Comparison of ENCODE assay signal across 24 cellular contexts in genomic region chr21:46564391-46564790, GRCh38. TPM values are rescaled to one million over a fixed set of nuclear protein-coding genes. Genes with fewer than 3 reads are reported as not detected.
DNase-seq lines count a peak whose midpoint lies in the region; ATAC-seq and TF ChIP-seq lines count a peak whose summit lies in the region.
"Had no signal": no experiment of that assay in that cellular context is flagged by ENCODE, and none has a peak within 500 bp of the region (broad histone marks: within the 10 kb centered on the region; RNA-seq: fewer than 3 reads in every experiment).

No MANE protein-coding gene starts in this region.

- no peak overlapping the region for H2AFZ ChIP-seq in Karpas-422 (ENCODE audit: low read length)
- H2AFZ ChIP-seq: parathyroid adenoma had no signal

- no peak for ATAC-seq in CD8-positive, alpha-beta T cell
- no peak for ATAC-seq in stimulated activated naive B cell treated with anti-CD40 and anti-IgM and Interleukin-4, amounts not matched to agents 10 μg/mL and 1 μg/mL and 100 μg/mL, for 72 hours (replicated peaks)
- ATAC-seq: gastroesophageal sphincter; stimulated activated memory B cell treated with anti-CD40 and anti-IgM and Interleukin-4, amounts not matched to agents 10 μg/mL and 1 μg/mL and 100 μg/mL, for 72 hours had no signal

- DNase-seq in A673 (ENCODE audit: low spot score) (peak; percentile 19), NCI-H2171 (lab: John Stamatoyannopoulos, UW) (peak; percentile 95), immature natural killer cell (no peak), NOMO-1 (lab: John Stamatoyannopoulos, UW; ENCODE audit: unreplicated experiment in 2 of 2) (no peak), Karpas-422 (no peak)
- no peak for DNase-seq in CD8-positive, alpha-beta T cell
- no peak for DNase-seq in stimulated activated naive B cell treated with anti-CD40 and anti-IgM and Interleukin-4, amounts not matched to agents 10 μg/mL and 1 μg/mL and 100 μg/mL, for 72 hours
- DNase-seq: activated CD4-positive, alpha-beta T cell treated with anti-CD3 and anti-CD28 coated beads, Interleukin-2, amount 50 U/mL, for 1 hour; activated gamma-delta T cell treated with Interleukin-2 at 50 U/mL for 16 hours; cerebellar nuclear complex; COR-L47; erythroblast; NCI-H1417 treated with DMSO at 0.1 percent for 48 hours; OCI-M1; sigmoid colon had no signal

- H3K36me3 ChIP-seq in A673 (ENCODE audit: insufficient read depth, low read length, poor library complexity, severe bottlenecking) (peaks cover 18% of the 10 kb centered on the region), Karpas-422 (ENCODE audit: insufficient read depth, low read length) (peaks cover 42% of the 10 kb centered on the region)
- peaks cover 59% of the 10 kb centered on the region for H3K36me3 ChIP-seq in CD8-positive, alpha-beta T cell (ENCODE audit: insufficient read depth, low read length)

- no peaks in the 10 kb centered on the region for H3K9me3 Mint-ChIP-seq in CD8-positive, alpha-beta T cell
- no peaks in the 10 kb centered on the region for H3K9me3 Mint-ChIP-seq in immature natural killer cell
- H3K9me3 Mint-ChIP-seq in stimulated activated naive B cell treated with anti-CD40 and anti-IgM and Interleukin-4, amounts not matched to agents 10 μg/mL and 1 μg/mL and 100 μg/mL, for 72 hours = no peaks in the 10 kb centered on the region
- H3K9me3 Mint-ChIP-seq: stimulated activated memory B cell treated with anti-CD40 and anti-IgM and Interleukin-4, amounts not matched to agents 10 μg/mL and 1 μg/mL and 100 μg/mL, for 72 hours; T-helper 1 cell treated with Interleukin-12 subunit alpha and Interleukin-12 subunit beta and Interleukin-4 antibody, amounts not matched to agents 30 μg/mL and 1 μg/mL, for 36 hours had no signal

- no peak overlapping the region for H3K4me3 ChIP-seq in A673 (ENCODE audit: low read depth, low read length, poor library complexity, severe bottlenecking)
- no peak overlapping the region for H3K4me3 ChIP-seq in CD8-positive, alpha-beta T cell (ENCODE audit: low read depth, low read length)
- no peak overlapping the region for H3K4me3 ChIP-seq in Karpas-422 (ENCODE audit: low read length)
- H3K4me3 ChIP-seq: ascending aorta, gastroesophageal sphincter, sigmoid colon, SJSA1 had no signal

- no peak for TF ChIP-seq CTCF in A673 (conservative IDR thresholded peaks at IDR 0.05; ENCODE audit: low read depth, low read length)
- TF ChIP-seq CTCF in CD8-positive, alpha-beta T cell (IDR thresholded peaks at IDR 0.05) = no peak

- H3K4me2 ChIP-seq in Karpas-422 (ENCODE audit: low read depth, low read length, poor library complexity, severe bottlenecking) = no peak overlapping the region

- no peaks in the 10 kb centered on the region for H3K4me1 ChIP-seq in A673 (ENCODE audit: insufficient read depth, low read length, poor library complexity, severe bottlenecking)
- H3K4me1 ChIP-seq in CD8-positive, alpha-beta T cell (ENCODE audit: insufficient read depth, low read length) = peaks cover 71% of the 10 kb centered on the region
- H3K4me1 ChIP-seq in Karpas-422 (ENCODE audit: low read length) = peaks cover 21% of the 10 kb centered on the region
- H3K4me1 ChIP-seq: ascending aorta, gastroesophageal sphincter, parathyroid adenoma, sigmoid colon, SJSA1 had no signal

- no TSS peak for BruUV-seq in A673 (replicated peaks; lab: Mats Ljungman, UMichigan)

- H3K27ac Mint-ChIP-seq in CD8-positive, alpha-beta T cell = peak overlapping the region; percentile 71
- peak overlapping the region in 5 of 6 donors; percentile 22 to 99 (median 72) for H3K27ac Mint-ChIP-seq in immature natural killer cell
- no peak overlapping the region for H3K27ac Mint-ChIP-seq in stimulated activated naive B cell treated with anti-CD40 and anti-IgM and Interleukin-4, amounts not matched to agents 10 μg/mL and 1 μg/mL and 100 μg/mL, for 72 hours
- H3K27ac Mint-ChIP-seq: stimulated activated memory B cell treated with anti-CD40 and anti-IgM and Interleukin-4, amounts not matched to agents 10 μg/mL and 1 μg/mL and 100 μg/mL, for 72 hours; T-helper 1 cell treated with Interleukin-12 subunit alpha and Interleukin-12 subunit beta and Interleukin-4 antibody, amounts not matched to agents 30 μg/mL and 1 μg/mL, for 36 hours had no signal

- H3K27me3 ChIP-seq in A673 (replicated peaks; ENCODE audit: insufficient read depth, low read depth, low read length, poor library complexity) (no peaks in the 10 kb centered on the region), Karpas-422 (ENCODE audit: low read length) (no peaks in the 10 kb centered on the region)
- H3K27me3 ChIP-seq in CD8-positive, alpha-beta T cell (ENCODE audit: insufficient read depth, low read length) = no peaks in the 10 kb centered on the region
- H3K27me3 ChIP-seq: ascending aorta, gastroesophageal sphincter, sigmoid colon, SJSA1 had no signal

- CTCF ChIA-PET in A673 (lab: Charles Lee) = no interaction called here
- CTCF ChIA-PET in CD8-positive, alpha-beta T cell (lab: Charles Lee) = interaction anchor here (0.6 to 1.2 kb wide), 3 partner anchors 13 to 75 kb away, joined by 3 to 5 read pairs (median 3); no protein-coding TSS in a partner anchor

- H4K20me1 ChIP-seq in Karpas-422 (ENCODE audit: insufficient read depth, low read depth, low read length) = no peaks in the 10 kb centered on the region

- no peak overlapping the region for H3K9ac ChIP-seq in Karpas-422 (ENCODE audit: low read length)
- H3K9ac ChIP-seq: parathyroid adenoma had no signal

- H3K79me2 ChIP-seq in Karpas-422 (ENCODE audit: low read length) = no peaks in the 10 kb centered on the region
- H3K79me2 ChIP-seq: parathyroid adenoma had no signal

- no peaks in the 10 kb centered on the region for H3K27me3 Mint-ChIP-seq in CD8-positive, alpha-beta T cell (ENCODE audit: low read depth)
- peaks cover under 1 to 24% (median 4%) of the 10 kb centered on the region in 3 donors for H3K27me3 Mint-ChIP-seq in immature natural killer cell (ENCODE audit: low read depth in 3 of 3)
- H3K27me3 Mint-ChIP-seq in stimulated activated naive B cell treated with anti-CD40 and anti-IgM and Interleukin-4, amounts not matched to agents 10 μg/mL and 1 μg/mL and 100 μg/mL, for 72 hours = no peaks in the 10 kb centered on the region
- H3K27me3 Mint-ChIP-seq: stimulated activated memory B cell treated with anti-CD40 and anti-IgM and Interleukin-4, amounts not matched to agents 10 μg/mL and 1 μg/mL and 100 μg/mL, for 72 hours had no signal

- POLR2A ChIA-PET in A673 (lab: Charles Lee; ENCODE audit: low non-redundant PET) = no interaction called here
- POLR2A ChIA-PET in CD8-positive, alpha-beta T cell (lab: Charles Lee) = interaction anchor here (0.5 to 10.1 kb wide), 4 partner anchors 13 to 71 kb away, joined by 3 to 115 read pairs (median 3); partner anchors contain the start of gene PRMT2

- H3K27ac ChIP-seq in A673 (ENCODE audit: low read depth, low read length, poor library complexity, severe bottlenecking) = no peak overlapping the region
- no peak overlapping the region for H3K27ac ChIP-seq in CD8-positive, alpha-beta T cell (ENCODE audit: low read depth, low read length)
- no peak overlapping the region for H3K27ac ChIP-seq in Karpas-422 (ENCODE audit: low read length)
- H3K27ac ChIP-seq: ascending aorta, gastroesophageal sphincter, parathyroid adenoma, sigmoid colon, SJSA1, VCaP had no signal

- H3K4me1 Mint-ChIP-seq in CD8-positive, alpha-beta T cell (ENCODE audit: low read depth) = peaks cover 64% of the 10 kb centered on the region
- H3K4me1 Mint-ChIP-seq in immature natural killer cell = peaks cover 29 to 70% of the 10 kb centered on the region in 2 donors
- H3K4me1 Mint-ChIP-seq in stimulated activated naive B cell treated with anti-CD40 and anti-IgM and Interleukin-4, amounts not matched to agents 10 μg/mL and 1 μg/mL and 100 μg/mL, for 72 hours = peaks cover 4 to 20% of the 10 kb centered on the region in 2 donors

- H3K9me3 ChIP-seq in A673 (ENCODE audit: low read depth, low read length, poor library complexity, severe bottlenecking) (no peaks in the 10 kb centered on the region), Karpas-422 (ENCODE audit: low read length) (no peaks in the 10 kb centered on the region)
- H3K9me3 ChIP-seq in CD8-positive, alpha-beta T cell (ENCODE audit: low read length) = no peaks in the 10 kb centered on the region
- H3K9me3 ChIP-seq: ascending aorta, gastroesophageal sphincter, sigmoid colon, SJSA1 had no signal

- H3K36me3 Mint-ChIP-seq in CD8-positive, alpha-beta T cell = peaks cover 90% of the 10 kb centered on the region
- H3K36me3 Mint-ChIP-seq in immature natural killer cell = peaks cover 58 to 91% (median 63%) of the 10 kb centered on the region in 3 donors
- H3K36me3 Mint-ChIP-seq in stimulated activated naive B cell treated with anti-CD40 and anti-IgM and Interleukin-4, amounts not matched to agents 10 μg/mL and 1 μg/mL and 100 μg/mL, for 72 hours = peaks cover 65 to 72% of the 10 kb centered on the region in 2 donors

- H3K4me3 Mint-ChIP-seq in CD8-positive, alpha-beta T cell = no peak overlapping the region
- no peak overlapping the region for H3K4me3 Mint-ChIP-seq in immature natural killer cell
- H3K4me3 Mint-ChIP-seq in stimulated activated naive B cell treated with anti-CD40 and anti-IgM and Interleukin-4, amounts not matched to agents 10 μg/mL and 1 μg/mL and 100 μg/mL, for 72 hours = no peak overlapping the region
- H3K4me3 Mint-ChIP-seq: stimulated activated memory B cell treated with anti-CD40 and anti-IgM and Interleukin-4, amounts not matched to agents 10 μg/mL and 1 μg/mL and 100 μg/mL, for 72 hours; T-helper 1 cell treated with Interleukin-12 subunit alpha and Interleukin-12 subunit beta and Interleukin-4 antibody, amounts not matched to agents 30 μg/mL and 1 μg/mL, for 36 hours had no signal

- H3K9me2 ChIP-seq in Karpas-422 (replicated peaks; ENCODE audit: insufficient read depth, low read length) = no peaks in the 10 kb centered on the region

- intact Hi-C loops in A673 (cut with micrococcal nuclease; ENCODE audit: unreplicated experiment) = no loop called here
- intact Hi-C loops in CD8-positive, alpha-beta T cell (cut with DNase I, micrococcal nuclease) = no loop called here

RNA-seq across cellular contexts. Expression of gene S100B, which starts 40.5 kb away (rescaled TPM):
- not detected in 2 replicates for total RNA-seq in A673 (2021)
- total RNA-seq in CD8-positive, alpha-beta T cell = 10 to 100 TPM; 26.9 to 27.1 TPM
- polyA plus RNA-seq in immature natural killer cell = 100 to 1,000 TPM in 1 of 3 donors, 10 to 100 TPM in 2; 12.6 to 138 (median 67.6) TPM
- total RNA-seq in Karpas-422 (2014; rRNA removed; shearing (Covaris generic); ENCODE audit: low replicate concordance) = not detected in 2 replicates
- total RNA-seq: kidney epithelial cell, myocyte, SJSA1 had no signal

Comparison
In these comparisons a context has a peak if more than half of its experiments do, and no peak if none do; other contexts are left out.
1. DNase-seq: peak in A673 (single experiment) and NCI-H2171 (single experiment); none in CD8-positive, alpha-beta T cell (0 of 7), immature natural killer cell (0 of 3), NOMO-1 (0 of 2), stimulated activated naive B cell treated with anti-CD40 and anti-IgM and Interleukin-4, amounts not matched to agents 10 μg/mL and 1 μg/mL and 100 μg/mL, for 72 hours (single experiment) and Karpas-422 (single experiment).
2. RNA of gene S100B, which starts 40.5 kb away (total RNA-seq): 26.9 to 27.1 TPM in CD8-positive, alpha-beta T cell; not detected in A673 and not detected in Karpas-422; every median in the first group is over 10 times any median in the second.